ENCODE assay signal across 20 cellular contexts in genomic region chr12:38142974-38143373, GRCh38.
DNase-seq lines count a peak whose midpoint lies in the region; ATAC-seq, FAIRE-seq and TF ChIP-seq lines count a peak whose summit lies in the region.
"Had no signal": no experiment of that assay in that cellular context is flagged by ENCODE, and none has a peak within 500 bp of the region (broad histone marks: within the 10 kb centered on the region; RNA-seq: fewer than 3 reads in every experiment).

No MANE protein-coding gene starts in this region.

- TF ChIP-seq RAD21 in HCT116 (IDR thresholded peaks at IDR 0.05; ENCODE audit: low read depth) = peak; percentile 46; the same call in 1 of the 2 replicates

- intact Hi-C loops in HCT116 (cut with micrococcal nuclease) = loop anchor here (5.0 kb wide), 1 partner anchor 471 kb away; no protein-coding TSS in a partner anchor
- intact Hi-C loops in kidney (cut with DNase I) = no loop called here
- intact Hi-C loops in dorsolateral prefrontal cortex (cut with DNase I) = no loop called here

- H3K27me3 ChIP-seq in HCT116 (ENCODE audit: insufficient read depth, low read length) (no peaks in the 10 kb centered on the region), dorsolateral prefrontal cortex (peaks cover 0 to 7% (median 0%) of the 10 kb centered on the region in 45 donors)
- H3K27me3 ChIP-seq: MG63 had no signal

- in situ Hi-C loops in ACHN (cut with HindIII; ENCODE audit: low pct_ligation_motif_present, low pct_unique_long_range_greater_than_20kb, low sequenced_read_pairs) = no loop called here

- no peak for TF ChIP-seq POLR2A in HCT116 (IDR thresholded peaks at IDR 0.05; ENCODE audit: borderline replicate concordance, extremely low read depth, insufficient read depth, insufficient read length)

- BruUV-seq in HCT116 (replicated peaks; lab: Mats Ljungman, UMichigan) = no TSS peak

- no peak overlapping the region for H2AFZ ChIP-seq in HCT116 (ENCODE audit: low read depth, low read length, poor library complexity, severe bottlenecking)

- H3K9me3 ChIP-seq in HCT116 (ENCODE audit: control insufficient read depth in 1 of 2, insufficient read depth in 1 of 2, low read depth in 1 of 2, low read length in 2 of 2) = no peaks in the 10 kb centered on the region
- H3K9me3 ChIP-seq in kidney (ENCODE audit: control insufficient read depth in 1 of 2, low read length in 2 of 2) = peaks cover 0 to 7% of the 10 kb centered on the region in 2 donors
- H3K9me3 ChIP-seq: MG63, prostate gland had no signal

- peak in 2 of 3 experiments; percentile 30 to 31; a peak in 4 of 6 replicates for TF ChIP-seq CTCF in HCT116 (IDR thresholded peaks at IDR 0.05 in 2 of 3, conservative IDR thresholded peaks at IDR 0.05 in 1 of 3; ENCODE audit: borderline replicate concordance in 1 of 3, insufficient read depth in 1 of 3, low read depth in 2 of 3, low read length in 2 of 3)
- peak; percentile 25 for TF ChIP-seq CTCF in kidney (IDR thresholded peaks at IDR 0.05; ENCODE audit: borderline replicate concordance, extremely low read depth, insufficient read depth)
- no peak for TF ChIP-seq CTCF in dorsolateral prefrontal cortex (IDR thresholded peaks at IDR 0.05 in 54 of 56, conservative IDR thresholded peaks at IDR 0.05 in 2 of 56; ENCODE audit: low read depth in 1 of 56, partially characterized antibody in 56 of 56)

- H3K4me3 ChIP-seq in HCT116 (replicated peaks in 1 of 2; ENCODE audit: low read depth in 1 of 2, low read length in 2 of 2) (no peak overlapping the region), kidney (ENCODE audit: low read length in 2 of 2) (no peak overlapping the region), dorsolateral prefrontal cortex (no peak overlapping the region)
- H3K4me3 ChIP-seq: heart left ventricle, MG63, prostate gland, suprapubic skin had no signal

- DNase-seq in ACHN = peak; percentile 40
- DNase-seq in HCT116 (ENCODE audit: low read depth, low spot score) = no peak
- DNase-seq in kidney = no peak
- DNase-seq in stimulated activated CD4-positive, alpha-beta T cell treated with anti-CD3 and anti-CD28 coated beads, Interleukin-1b, Interleukin-23, amount 100 ng/mL, for 48 hours = no peak
- DNase-seq in dorsolateral prefrontal cortex = no peak
- DNase-seq: activated CD4-positive, alpha-beta T cell treated with anti-CD3 and anti-CD28 coated beads for 48 hours; activated naive CD4-positive, alpha-beta T cell treated with anti-CD3 and anti-CD28 coated beads, Interleukin-2, amount 50 U/mL, for 16 hours; caudate nucleus; CD4-positive, alpha-beta T cell; dermis blood vessel endothelial cell; heart left ventricle; left ventricle myocardium superior; MG63; NCI-H1436; NCI-H524 treated with DMSO at 0.1 percent for 48 hours had no signal

- no peaks in the 10 kb centered on the region for H3K36me3 ChIP-seq in HCT116 (ENCODE audit: control insufficient read depth in 1 of 2, insufficient read depth in 2 of 2, low read length in 2 of 2)
- no peaks in the 10 kb centered on the region for H3K36me3 ChIP-seq in kidney (ENCODE audit: control insufficient read depth in 1 of 2, insufficient read depth in 2 of 2, low read length in 2 of 2)
- H3K36me3 ChIP-seq: heart left ventricle, MG63, prostate gland, suprapubic skin had no signal

- no peaks in the 10 kb centered on the region for H3K9me2 ChIP-seq in HCT116 (ENCODE audit: insufficient read depth)

- no peaks in the 10 kb centered on the region for H3K79me2 ChIP-seq in HCT116 (ENCODE audit: insufficient read depth, low read length)

- ATAC-seq in HCT116 (peak; percentile 42), SK-N-SH treated with all-trans-retinoic acid at 6 μM for 48 hours (peak; percentile 34; the same call in 1 of the 3 replicates), HG02763 (IDR thresholded peaks at IDR 0.05; ENCODE audit: unreplicated experiment) (no peak), GM18520 (IDR thresholded peaks at IDR 0.05; ENCODE audit: unreplicated experiment) (no peak)
- ATAC-seq: heart left ventricle, left ventricle myocardium superior had no signal

- POLR2A ChIA-PET in HCT116 (lab: Charles Lee) = no interaction called here

- no peak overlapping the region for H3K9ac ChIP-seq in HCT116 (ENCODE audit: low read length)
- H3K9ac ChIP-seq in kidney (ENCODE audit: low read length in 2 of 2) = no peak overlapping the region

- no peak overlapping the region for H3K4me2 ChIP-seq in HCT116 (ENCODE audit: low read length)

- no peak for FAIRE-seq in kidney (lab: Jason Lieb, UNC)

- H3K4me1 ChIP-seq in HCT116 (ENCODE audit: control insufficient read depth in 1 of 2, insufficient read depth in 2 of 2, low read length in 2 of 2) = peaks cover 0 to 13% of the 10 kb centered on the region in 2 experiments; a peak in 1 of 4 replicates
- H3K4me1 ChIP-seq in kidney (ENCODE audit: control insufficient read depth in 1 of 2, insufficient read depth in 1 of 2, low read depth in 1 of 2, low read length in 2 of 2) = peaks cover 0 to 2% of the 10 kb centered on the region in 2 donors

- H3K27ac ChIP-seq in HCT116 (ENCODE audit: low read depth, low read length) (no peak overlapping the region), kidney (ENCODE audit: low read depth in 2 of 2, low read length in 2 of 2) (no peak overlapping the region), dorsolateral prefrontal cortex (no peak overlapping the region)
- H3K27ac ChIP-seq: heart left ventricle, prostate gland, suprapubic skin had no signal

- RAD21 ChIA-PET in HCT116 (lab: Charles Lee; ENCODE audit: low non-redundant PET in 1 of 2, low total read pairs in 2 of 2, uncharacterized antibody in 2 of 2, unreplicated experiment in 2 of 2) = no interaction called here

- CTCF ChIA-PET in HCT116 (lab: Charles Lee) = interaction anchor here (1.4 kb wide), 1 partner anchor 174 kb away, joined by 6 read pairs; the partner anchor contains the start of gene ALG10B

- no peaks in the 10 kb centered on the region for H4K20me1 ChIP-seq in HCT116 (ENCODE audit: insufficient read depth)

TF ChIP-seq in HCT116, 20 proteins besides CTCF, POLR2A, EP300 and RAD21:
- TF ChIP-seq JUND (IDR thresholded peaks at IDR 0.05) (no peak), ELF1 (IDR thresholded peaks at IDR 0.05; ENCODE audit: borderline replicate concordance, low read depth) (no peak), REST (IDR thresholded peaks at IDR 0.05; ENCODE audit: low read depth) (no peak), MAX (IDR thresholded peaks at IDR 0.05) (no peak)
TF ChIP-seq in HCT116: peak in this region for 0.

TF ChIP-seq in SK-N-SH treated with all-trans-retinoic acid at 6 μM for 48 hours, 23 proteins besides CTCF, POLR2A, EP300 and RAD21 (continues in another document):
- TF ChIP-seq SNAI2 (CRISPR knock-in tag; IDR thresholded peaks at IDR 0.05) (no peak), RARB (CRISPR knock-in tag; IDR thresholded peaks at IDR 0.05) (no peak), ESRRG (CRISPR knock-in tag; IDR thresholded peaks at IDR 0.05) (no peak), ZFP30 (CRISPR knock-in tag; IDR thresholded peaks at IDR 0.05) (no peak), ZNF565 (CRISPR knock-in tag; conservative IDR thresholded peaks at IDR 0.05; ENCODE audit: low read depth) (no peak), CREB5 (CRISPR knock-in tag; IDR thresholded peaks at IDR 0.05; ENCODE audit: low read depth) (no peak), ZNF8 (CRISPR knock-in tag; IDR thresholded peaks at IDR 0.05) (no peak), TSHZ2 (CRISPR knock-in tag; IDR thresholded peaks at IDR 0.05) (no peak), ARNTL (CRISPR knock-in tag; IDR thresholded peaks at IDR 0.05; ENCODE audit: borderline replicate concordance, low read depth) (no peak), ZNF70 (CRISPR knock-in tag; IDR thresholded peaks at IDR 0.05) (no peak)

Comparison
In these comparisons a context has a peak if more than half of its experiments do, and no peak if none do; other contexts are left out.
1. ATAC-seq: peak in HCT116 (single experiment) and SK-N-SH treated with all-trans-retinoic acid at 6 μM for 48 hours (single experiment); none in HG02763 (single experiment) and GM18520 (single experiment).
2. CTCF ChIP-seq: peak in HCT116 (2 of 3) and kidney (single experiment); none in dorsolateral prefrontal cortex (0 of 56).